In genomic region chr7:152504367-152504766, GRCh38 we compare ENCODE assay signal across 1 cellular context.
TF ChIP-seq lines count a peak whose summit lies in the region.

No MANE protein-coding gene starts in this region.

TF ChIP-seq in WTC11, 78 proteins besides CTCF, POLR2A, EP300 and RAD21 (continued from another document):
- TF ChIP-seq STAT6 (CRISPR knock-in tag; conservative IDR thresholded peaks at IDR 0.05; ENCODE audit: low read depth) = no peak
